ENCODE assay signal across 24 cellular contexts in the genomic region with DNA sequence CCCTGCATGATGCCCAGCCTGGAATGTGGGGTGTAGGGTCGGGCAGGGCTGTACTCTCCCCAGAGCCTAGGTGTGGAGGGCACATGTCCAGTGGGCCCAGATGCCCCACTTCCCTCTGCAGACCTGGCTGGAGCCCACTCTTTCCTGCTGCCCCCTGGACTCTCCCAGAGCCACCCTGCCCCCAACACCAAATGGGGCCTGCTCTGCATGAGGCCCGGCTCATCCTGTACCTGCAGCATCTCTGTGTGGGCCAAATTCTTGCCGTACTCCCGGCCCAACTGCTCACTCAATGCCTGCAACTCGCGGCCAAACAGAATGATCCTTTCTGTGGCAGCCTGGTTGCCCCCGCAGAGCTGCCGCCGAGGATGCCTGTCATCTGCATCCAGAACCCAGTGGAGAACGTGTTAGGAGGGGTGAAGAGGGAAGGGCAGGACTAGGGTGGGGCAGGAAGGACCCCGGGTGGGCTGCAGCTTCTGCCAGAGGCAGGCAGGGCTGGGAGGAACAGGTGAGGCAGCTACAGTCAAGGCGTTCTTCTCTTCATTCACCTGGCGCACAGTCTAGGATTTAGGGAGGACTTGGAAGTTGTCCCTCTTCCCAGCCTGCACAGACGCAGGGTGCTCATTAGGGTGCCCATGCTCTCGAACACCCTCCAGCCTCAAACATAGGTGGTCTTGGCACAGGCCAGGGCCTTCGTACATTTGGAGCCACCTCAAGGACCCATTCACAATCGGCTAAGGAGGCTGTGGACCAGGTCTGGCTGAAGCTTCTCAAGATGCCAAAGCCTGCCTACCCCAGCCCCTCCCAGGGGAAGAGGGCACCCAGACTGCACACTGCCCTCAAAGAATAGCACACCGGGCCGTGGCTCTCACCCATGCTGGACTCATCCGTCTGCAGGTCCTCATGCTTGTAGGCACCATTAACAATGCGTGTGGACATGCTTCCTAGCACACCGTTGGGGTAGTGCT.
"Had no signal": no experiment of that assay in that cellular context is flagged by ENCODE, and none has a peak within 500 bp of the region (broad histone marks: within the 10 kb centered on the region; RNA-seq: fewer than 3 reads in every experiment).

No MANE protein-coding gene starts in this region.

- H3K27me3 Mint-ChIP-seq: activated CD4-positive, alpha-beta T cell treated with anti-CD3 and anti-CD28 coated beads for 36 hours; activated naive CD8-positive, alpha-beta T cell treated with anti-CD3 and anti-CD28 coated beads, Interleukin-2, amount 50 U/mL, for 24 hours; naive B cell had no signal

- H3K4me3 Mint-ChIP-seq: activated CD4-positive, alpha-beta T cell treated with anti-CD3 and anti-CD28 coated beads for 36 hours; activated naive CD8-positive, alpha-beta T cell treated with anti-CD3 and anti-CD28 coated beads, Interleukin-2, amount 50 U/mL, for 24 hours; activated T-cell treated with anti-CD3 and anti-CD28 coated beads, Interleukin-2, amount 50 U/mL, for 4 hours; naive B cell had no signal

- H3K9me3 Mint-ChIP-seq: activated naive CD8-positive, alpha-beta T cell treated with anti-CD3 and anti-CD28 coated beads, Interleukin-2, amount 50 U/mL, for 24 hours; activated T-cell treated with anti-CD3 and anti-CD28 coated beads, Interleukin-2, amount 50 U/mL, for 4 hours; naive B cell had no signal

- H3K27ac Mint-ChIP-seq: activated CD4-positive, alpha-beta T cell treated with anti-CD3 and anti-CD28 coated beads for 36 hours; activated naive CD8-positive, alpha-beta T cell treated with anti-CD3 and anti-CD28 coated beads, Interleukin-2, amount 50 U/mL, for 24 hours had no signal

- H3K9me3 ChIP-seq: body of pancreas, mucosa of descending colon, thyroid gland had no signal

- H3K4me1 ChIP-seq: body of pancreas had no signal

- H3K27ac ChIP-seq: body of pancreas, cardiac muscle cell, thyroid gland had no signal

- FAIRE-seq: endothelial cell of umbilical vein had no signal

- H3K4me2 ChIP-seq: smooth muscle cell had no signal

- ATAC-seq: activated CD4-positive, alpha-beta T cell treated with anti-CD3 and anti-CD28 coated beads for 36 hours; activated naive CD8-positive, alpha-beta T cell treated with anti-CD3 and anti-CD28 coated beads, Interleukin-2, amount 50 U/mL, for 24 hours; activated T-cell treated with anti-CD3 and anti-CD28 coated beads, Interleukin-2, amount 50 U/mL, for 4 hours; esophagus mucosa; mucosa of descending colon; sciatic nerve had no signal

- DNase-seq: activated CD4-positive, alpha-beta T cell treated with anti-CD3 and anti-CD28 coated beads for 36 hours; activated CD4-positive, alpha-beta T cell treated with anti-CD3 and anti-CD28 coated beads, Interleukin-2, amount 50 U/mL, for 4 hours; activated CD8-positive, alpha-beta memory T cell treated with anti-CD3 and anti-CD28 coated beads, Interleukin-2, amount 50 U/mL, for 48 hours; activated effector memory CD4-positive, alpha-beta T cell treated with Interleukin-2 at 50 U/mL for 16 hours; activated naive CD4-positive, alpha-beta T cell treated with anti-CD3 and anti-CD28 coated beads, Interleukin-2, amount 50 U/mL, for 16 hours; activated naive CD8-positive, alpha-beta T cell treated with anti-CD3 and anti-CD28 coated beads, Interleukin-2, amount 50 U/mL, for 24 hours; activated T-cell treated with anti-CD3 and anti-CD28 coated beads, Interleukin-2, amount 50 U/mL, for 4 hours; body of pancreas; effector memory CD4-positive, alpha-beta T cell; foreskin melanocyte; mesenchymal stem cell; mucosa of descending colon; naive B cell; nucleus accumbens; stimulated activated CD4-positive, alpha-beta T cell treated with anti-CD3 and anti-CD28 coated beads, Interleukin-2, amount 100 ng/mL, for 48 hours; stimulated activated CD8-positive, alpha-beta memory T cell treated with anti-CD3 and anti-CD28 coated beads, Interleukin-4, amount 100 ng/mL, for 48 hours; stimulated activated naive CD4-positive, alpha-beta T cell treated with Interleukin-2 at 50 U/mL for 16 hours; T-helper 9 cell; thyroid gland had no signal

- H3K4me1 Mint-ChIP-seq: activated CD4-positive, alpha-beta T cell treated with anti-CD3 and anti-CD28 coated beads for 36 hours; activated naive CD8-positive, alpha-beta T cell treated with anti-CD3 and anti-CD28 coated beads, Interleukin-2, amount 50 U/mL, for 24 hours had no signal

- H3K27me3 ChIP-seq: body of pancreas, thyroid gland had no signal

- H3K4me3 ChIP-seq: body of pancreas, cardiac muscle cell, mucosa of descending colon, smooth muscle cell, thyroid gland had no signal
